In genomic region chr6:37353761-37354525, GRCh38 we compare ENCODE assay signal across 1 cellular context.
A peak's percentile ranks its signal among the peaks of the same experiment; 100 is the strongest.
TF ChIP-seq lines count a peak whose summit lies in the region.

TSS of gene RNF8 (plus strand) at chr6:37353983. CDS start at chr6:37354165, 182 bp downstream.

TF ChIP-seq in K562, 482 proteins besides CTCF, POLR2A, EP300 and RAD21 (continued from another document and continues in another):
- TF ChIP-seq SOX6 (IDR thresholded peaks at IDR 0.05), result 0 out of 2 replicates have a peak, but pooled peaks have one; percentile 30
- TF ChIP-seq ZSCAN32 (CRISPR knock-in tag; IDR thresholded peaks at IDR 0.05), result no peak
- TF ChIP-seq ZFX (CRISPR knock-in tag; IDR thresholded peaks at IDR 0.05), result no peak
- 0 out of 4 replicates have a peak, but pooled peaks of 1 of the 2 experiments have one; percentile 55 for TF ChIP-seq UBTF (IDR thresholded peaks at IDR 0.05; ENCODE audit: borderline replicate concordance in 1 of 2, low read depth in 2 of 2, low read length in 2 of 2)
- TF ChIP-seq E2F6 (IDR thresholded peaks at IDR 0.05; ENCODE audit: borderline replicate concordance in 1 of 2, extremely low read depth in 1 of 2, insufficient read depth in 1 of 2, insufficient read length in 1 of 2, low read depth in 1 of 2, low read length in 1 of 2, poor library complexity in 1 of 2, severe bottlenecking in 1 of 2), result peak; percentile 91 to 96
- no peak for TF ChIP-seq NFXL1 (CRISPR knock-in tag; IDR thresholded peaks at IDR 0.05)
- no peak for TF ChIP-seq TRIM28 (IDR thresholded peaks at IDR 0.05)
- TF ChIP-seq RBM22 (IDR thresholded peaks at IDR 0.05; ENCODE audit: low read depth, low read length, poor library complexity, severe bottlenecking), result no peak
- TF ChIP-seq YY1 (IDR thresholded peaks at IDR 0.05; ENCODE audit: borderline replicate concordance in 1 of 3, control insufficient read depth in 1 of 3, extremely low read depth in 1 of 3, insufficient read depth in 3 of 3, insufficient read length in 1 of 3, insufficient replicate concordance in 2 of 3, low read depth in 1 of 3, low read length in 2 of 3), result peak; percentile 6 to 86 (median 78)
- no peak for TF ChIP-seq ZBED1 (IDR thresholded peaks at IDR 0.05)
- peak; percentile 77 for TF ChIP-seq C11orf30 (IDR thresholded peaks at IDR 0.05; ENCODE audit: low read depth)
- TF ChIP-seq EHMT2 (IDR thresholded peaks at IDR 0.05), result no peak
- no peak for TF ChIP-seq CGGBP1 (CRISPR knock-in tag; IDR thresholded peaks at IDR 0.05)
- TF ChIP-seq ZNF740 (CRISPR knock-in tag; IDR thresholded peaks at IDR 0.05), result peak; percentile 92
- 0 out of 4 replicates have a peak, but pooled peaks of 1 of the 2 experiments have one; percentile 58 for TF ChIP-seq ZNF740 (tag; IDR thresholded peaks at IDR 0.05)
- no peak for TF ChIP-seq SREBF2 (CRISPR knock-in tag; IDR thresholded peaks at IDR 0.05)
- TF ChIP-seq TAF1 (IDR thresholded peaks at IDR 0.05; ENCODE audit: control insufficient read depth, extremely low read depth, insufficient read depth, low read length, severe bottlenecking), result peak; percentile 83
- TF ChIP-seq ZNF398 (CRISPR knock-in tag; IDR thresholded peaks at IDR 0.05), result no peak
- TF ChIP-seq ZKSCAN1 (IDR thresholded peaks at IDR 0.05; ENCODE audit: low read depth, low read length), result peak; percentile 28; the same call in 1 of the 2 replicates
- no peak for TF ChIP-seq FOS (IDR thresholded peaks at IDR 0.05; ENCODE audit: extremely low read depth, insufficient read length)
- TF ChIP-seq ZNF316 (IDR thresholded peaks at IDR 0.05), result no peak
- no peak for TF ChIP-seq CREB5 (CRISPR knock-in tag; IDR thresholded peaks at IDR 0.05)
- no peak for TF ChIP-seq FOXK1 (CRISPR knock-in tag; IDR thresholded peaks at IDR 0.05; ENCODE audit: borderline replicate concordance)
- peak; percentile 83 for TF ChIP-seq SUPT5H (IDR thresholded peaks at IDR 0.05)
- no peak for TF ChIP-seq CBX2 (IDR thresholded peaks at IDR 0.05; ENCODE audit: insufficient read depth, low read length, poor library complexity, severe bottlenecking)
- no peak for TF ChIP-seq NFE2L1 (tag; IDR thresholded peaks at IDR 0.05; ENCODE audit: borderline replicate concordance, low read depth)
- TF ChIP-seq ZNF121 (CRISPR knock-in tag; conservative IDR thresholded peaks at IDR 0.05), result no peak
- peak; percentile 78 for TF ChIP-seq HMGN3 (IDR thresholded peaks at IDR 0.05; ENCODE audit: borderline replicate concordance, extremely low read depth, insufficient read length, low read depth, low read length)
- 0 out of 2 replicates have a peak, but pooled peaks have one; percentile 5 for TF ChIP-seq PKNOX1 (IDR thresholded peaks at IDR 0.05)
- TF ChIP-seq TAF9B (IDR thresholded peaks at IDR 0.05; ENCODE audit: partially characterized antibody), result peak; percentile 54
- no peak for TF ChIP-seq RFX1 (IDR thresholded peaks at IDR 0.05)
- peak; percentile 91 for TF ChIP-seq MGA (IDR thresholded peaks at IDR 0.05)
- TF ChIP-seq MLX (CRISPR knock-in tag; conservative IDR thresholded peaks at IDR 0.05), result no peak
- no peak for TF ChIP-seq SMARCB1 (IDR thresholded peaks at IDR 0.05; ENCODE audit: insufficient read length, low read depth)
- no peak for TF ChIP-seq ATF4 (CRISPR knock-in tag; IDR thresholded peaks at IDR 0.05)
- TF ChIP-seq ZNF239 (CRISPR knock-in tag; IDR thresholded peaks at IDR 0.05), result no peak
- no peak for TF ChIP-seq ELF2 (CRISPR knock-in tag; IDR thresholded peaks at IDR 0.05)
